Comparison of ENCODE assay signal across 1 cellular context in the genomic region with DNA sequence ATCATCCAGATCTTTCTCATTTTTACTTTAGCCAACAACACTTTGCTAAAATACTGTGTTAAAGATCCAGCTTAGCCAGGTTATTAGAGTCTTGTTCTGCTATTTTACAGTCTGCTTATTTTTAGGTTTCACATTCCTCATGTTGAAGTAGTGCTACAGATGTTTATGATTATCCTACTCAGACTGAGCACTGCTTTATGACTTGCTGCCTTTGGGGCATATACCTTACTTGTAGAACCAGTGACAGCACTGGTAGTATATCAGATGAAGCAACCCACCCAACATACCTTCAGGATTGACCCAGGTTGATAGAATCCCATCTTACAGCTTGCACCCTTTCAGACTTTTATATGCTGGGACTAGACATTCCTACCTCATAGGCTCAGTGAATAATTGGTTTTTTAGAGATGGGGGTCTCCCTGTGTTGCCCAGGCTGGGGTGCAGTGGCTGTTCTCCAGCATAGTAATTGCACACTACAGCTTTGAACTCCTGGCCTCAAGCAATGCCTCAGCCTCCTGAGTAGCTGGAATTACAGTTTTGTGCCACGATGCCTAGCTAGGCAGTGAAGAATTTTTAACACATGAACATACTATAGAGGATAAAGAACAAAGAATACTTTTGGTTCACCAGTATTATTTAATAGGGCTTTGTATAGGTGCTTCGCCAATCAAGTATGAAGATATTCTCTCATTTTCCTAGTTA.
TF ChIP-seq lines count a peak whose summit lies in the region.

No MANE protein-coding gene starts in this region.

TF ChIP-seq in SK-N-SH, 30 proteins besides CTCF, POLR2A, EP300 and RAD21:
- TF ChIP-seq FOXM1 (IDR thresholded peaks at IDR 0.05; ENCODE audit: low read depth) (no peak), USF2 (IDR thresholded peaks at IDR 0.05; ENCODE audit: borderline replicate concordance, low read depth, low read length) (no peak), CHD2 (IDR thresholded peaks at IDR 0.05; ENCODE audit: low read length, partially characterized antibody) (peak; percentile 26), NRF1 (IDR thresholded peaks at IDR 0.05; ENCODE audit: low read depth, low read length) (no peak), JUND (IDR thresholded peaks at IDR 0.05) (no peak), RCOR1 (IDR thresholded peaks at IDR 0.05; ENCODE audit: low read length) (peak; percentile 52; the same call in 1 of the 2 replicates), TCF12 (IDR thresholded peaks at IDR 0.05) (peak; percentile 62), FOSL2 (IDR thresholded peaks at IDR 0.05; ENCODE audit: borderline replicate concordance, low read depth) (no peak), MEF2A (IDR thresholded peaks at IDR 0.05; ENCODE audit: borderline replicate concordance, low read depth) (no peak), RFX5 (IDR thresholded peaks at IDR 0.05; ENCODE audit: low read length) (no peak)
